ENCODE assay signal across 24 cellular contexts in the genomic region with DNA sequence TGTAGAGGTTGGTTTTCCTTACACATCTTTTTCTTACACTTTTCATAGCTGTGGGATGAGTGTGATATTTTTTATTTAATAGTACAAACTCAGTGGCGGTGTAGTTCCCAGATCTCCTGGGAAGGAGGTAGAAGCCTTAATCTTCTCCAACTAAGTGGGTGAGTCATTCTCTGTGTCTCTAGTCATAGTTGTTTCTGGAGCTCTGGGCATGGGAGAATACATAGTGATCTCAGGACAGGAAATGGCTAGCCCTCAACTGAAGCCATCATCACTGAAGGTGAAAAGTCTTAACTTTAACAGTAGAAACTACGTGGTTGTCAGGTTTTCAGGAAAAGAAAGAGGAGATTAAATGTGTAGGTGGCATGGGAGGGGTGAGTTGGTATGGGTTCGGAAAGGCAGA.
A peak's percentile ranks its signal among the peaks of the same experiment; 100 is the strongest.
DNase-seq lines count a peak whose midpoint lies in the region; TF ChIP-seq lines count a peak whose summit lies in the region.
"Had no signal": no experiment of that assay in that cellular context is flagged by ENCODE, and none has a peak within 500 bp of the region (broad histone marks: within the 10 kb centered on the region; RNA-seq: fewer than 3 reads in every experiment).

No MANE protein-coding gene starts in this region.

- H3K9ac ChIP-seq in GM23248 (no peak overlapping the region), adipocyte (ENCODE audit: low read length) (no peak overlapping the region)

- no peaks in the 10 kb centered on the region for H3K36me3 ChIP-seq in GM23248 (ENCODE audit: low read depth)
- H3K36me3 ChIP-seq in adipocyte (ENCODE audit: control insufficient read depth, insufficient read depth, low read length, severe bottlenecking), result no peaks in the 10 kb centered on the region
- H3K36me3 ChIP-seq in osteoblast (ENCODE audit: insufficient read depth, low read length), result no peaks in the 10 kb centered on the region
- H3K36me3 ChIP-seq: esophagus squamous epithelium, heart left ventricle, stomach, upper lobe of right lung had no signal

- TF ChIP-seq CTCF in fibroblast of mammary gland (conservative IDR thresholded peaks at IDR 0.05; ENCODE audit: control insufficient read depth, insufficient read depth, low read depth, low read length), result no peak
- no peak for TF ChIP-seq CTCF in osteoblast (IDR thresholded peaks at IDR 0.05; ENCODE audit: extremely low read depth, low read depth, low read length)

- H4K20me1 ChIP-seq in GM23248 (ENCODE audit: insufficient read depth) (no peaks in the 10 kb centered on the region), osteoblast (ENCODE audit: insufficient read depth, low read length) (no peaks in the 10 kb centered on the region)

- DNase-seq in GM23248 (peak; percentile 70), adipocyte (ENCODE audit: low read depth) (peak; percentile 33), fibroblast of mammary gland (ENCODE audit: low read depth) (peak; percentile 70), osteoblast (ENCODE audit: insufficient read length, low spot score, missing footprints) (peak; percentile 9), NCI-H2227 treated with DMSO at 0.1 percent for 48 hours (lab: John Stamatoyannopoulos, UW) (no peak), ACHN (no peak), SW480 (ENCODE audit: low spot score) (no peak), hypothalamus (lab: John Stamatoyannopoulos, UW) (no peak)
- DNase-seq: activated CD4-positive, alpha-beta T cell treated with anti-CD3 and anti-CD28 coated beads, Interleukin-2, amount 50 U/mL, for 4 hours; activated CD8-positive, alpha-beta memory T cell treated with anti-CD3 and anti-CD28 coated beads, Interleukin-2, amount 50 U/mL, for 48 hours; activated effector memory CD4-positive, alpha-beta T cell treated with Interleukin-2 at 50 U/mL for 16 hours; activated naive CD8-positive, alpha-beta T cell treated with anti-CD3 and anti-CD28 coated beads, Interleukin-2, amount 50 U/mL, for 24 hours; Calu3; esophagus squamous epithelium; heart left ventricle; MM.1S; NCI-H146; NCI-H748 treated with DMSO at 0.1 percent for 48 hours; nucleus accumbens; retina; SIG-M5; stimulated activated CD4-positive, alpha-beta T cell treated with anti-CD3 and anti-CD28 coated beads, Interleukin-4, amount 100 ng/mL, for 4 hours; stomach; upper lobe of right lung had no signal

- H3K27me3 ChIP-seq in GM23248 (replicated peaks; ENCODE audit: insufficient read depth) (no peaks in the 10 kb centered on the region), adipocyte (replicated peaks; ENCODE audit: control insufficient read depth, insufficient read depth, low read length) (no peaks in the 10 kb centered on the region), osteoblast (ENCODE audit: insufficient read depth, low read length) (no peaks in the 10 kb centered on the region)
- H3K27me3 ChIP-seq: esophagus squamous epithelium, heart left ventricle, stomach, upper lobe of right lung had no signal

- no peaks in the 10 kb centered on the region for H3F3A ChIP-seq in GM23248 (ENCODE audit: insufficient read depth)

- H3K4me1 ChIP-seq in GM23248 (ENCODE audit: insufficient read depth) (no peaks in the 10 kb centered on the region), adipocyte (ENCODE audit: control insufficient read depth, insufficient read depth, low read length) (peaks cover 3% of the 10 kb centered on the region), osteoblast (ENCODE audit: insufficient read depth, low read length) (no peaks in the 10 kb centered on the region)
- H3K4me1 ChIP-seq: esophagus squamous epithelium, upper lobe of right lung had no signal

- in situ Hi-C loops in GM23248 (cut with MboI), result no loop called here
- in situ Hi-C loops in ACHN (cut with HindIII; ENCODE audit: low pct_ligation_motif_present, low pct_unique_long_range_greater_than_20kb, low sequenced_read_pairs), result no loop called here

- no peak overlapping the region for H3K4me2 ChIP-seq in GM23248 (ENCODE audit: unreplicated experiment)
- H3K4me2 ChIP-seq in osteoblast (ENCODE audit: insufficient read depth, low read length), result no peak overlapping the region

- 76 to 78% methylated on average over 3 of the region's 3 CpGs for WGBS in GM23248 (ENCODE audit: low coverage in 1 of 2, low lambda C conversion rate in 2 of 2, missing lambda C conversion rate in 2 of 2), 2 experiments

- H2AFZ ChIP-seq in GM23248, result no peak overlapping the region
- H2AFZ ChIP-seq in osteoblast (ENCODE audit: low read length), result no peak overlapping the region

- no peaks in the 10 kb centered on the region for H3K9me3 ChIP-seq in GM23248 (ENCODE audit: low read depth)
- no peaks in the 10 kb centered on the region for H3K9me3 ChIP-seq in adipocyte (ENCODE audit: control insufficient read depth, low read length)
- H3K9me3 ChIP-seq in osteoblast (ENCODE audit: low read depth, low read length), result no peaks in the 10 kb centered on the region
- H3K9me3 ChIP-seq: esophagus squamous epithelium, stomach, upper lobe of right lung had no signal

- no peak overlapping the region for H3K4me3 ChIP-seq in GM23248
- H3K4me3 ChIP-seq in adipocyte (ENCODE audit: low read length), result no peak overlapping the region
- H3K4me3 ChIP-seq in fibroblast of mammary gland (ENCODE audit: control insufficient read depth, low read depth, low read length), result no peak overlapping the region
- no peak overlapping the region for H3K4me3 ChIP-seq in osteoblast (ENCODE audit: insufficient read depth, low read length)
- H3K4me3 ChIP-seq: esophagus squamous epithelium, heart left ventricle, stomach, upper lobe of right lung had no signal

- no peaks in the 10 kb centered on the region for H3K9me2 ChIP-seq in GM23248 (ENCODE audit: insufficient read depth)

- H3K79me2 ChIP-seq in GM23248 (ENCODE audit: insufficient read depth) (no peaks in the 10 kb centered on the region), osteoblast (ENCODE audit: insufficient read depth, low read length) (no peaks in the 10 kb centered on the region)

- H3K27ac ChIP-seq in GM23248 (no peak overlapping the region), osteoblast (ENCODE audit: low read depth, low read length) (no peak overlapping the region)
- H3K27ac ChIP-seq: esophagus squamous epithelium, heart left ventricle, stomach, upper lobe of right lung had no signal

Comparison
In these comparisons a context has a peak if more than half of its experiments do, and no peak if none do; other contexts are left out.
1. DNase-seq: peak in GM23248 (single experiment), adipocyte (single experiment), fibroblast of mammary gland (single experiment) and osteoblast (single experiment); none in NCI-H2227 treated with DMSO at 0.1 percent for 48 hours (single experiment), ACHN (single experiment), SW480 (single experiment) and hypothalamus (0 of 51).